20 cellular contexts compared by ENCODE assay signal in the genomic region with DNA sequence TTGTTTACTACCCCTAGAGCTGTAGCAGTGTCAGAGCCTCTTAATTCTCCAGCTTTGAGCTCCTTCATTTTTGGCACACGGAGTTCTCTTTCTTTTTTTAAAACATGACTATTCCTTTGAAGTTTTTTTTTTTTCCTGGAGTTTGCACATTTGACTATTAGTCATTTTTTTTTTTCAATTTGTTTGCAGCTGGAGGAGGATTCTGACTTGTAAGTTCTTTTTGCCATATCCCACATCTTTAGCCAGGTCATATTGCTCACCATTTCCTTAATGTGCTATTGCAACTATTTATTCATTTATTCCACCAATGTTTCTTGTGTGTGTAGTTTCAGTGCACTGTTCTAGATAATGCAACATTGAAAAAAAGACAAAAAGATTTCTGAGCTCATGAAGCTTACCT.
DNase-seq lines count a peak whose midpoint lies in the region; FAIRE-seq and TF ChIP-seq lines count a peak whose summit lies in the region.
"Had no signal": no experiment of that assay in that cellular context is flagged by ENCODE, and none has a peak within 500 bp of the region (broad histone marks: within the 10 kb centered on the region; RNA-seq: fewer than 3 reads in every experiment).

No MANE protein-coding gene starts in this region.

- H3K9me3 ChIP-seq in astrocyte (ENCODE audit: insufficient read depth, low read depth, low read length) (no peaks in the 10 kb centered on the region), fibroblast of lung (ENCODE audit: control insufficient read depth, insufficient read depth, low read depth, low read length) (no peaks in the 10 kb centered on the region), testis (no peaks in the 10 kb centered on the region)
- H3K9me3 ChIP-seq: BLaER1, MG63 had no signal

- WGBS in mesendoderm (ENCODE audit: extremely low coverage, insufficient coverage, low lambda C conversion rate): no CpG with 5 or more reads among the region's 1 CpG
- WGBS in testis, 2 donors: 52 to 68% methylated on average over 1 of the region's 1 CpG

- H3K79me2 ChIP-seq in astrocyte (ENCODE audit: insufficient read depth, low read length) (no peaks in the 10 kb centered on the region), fibroblast of lung (ENCODE audit: control insufficient read depth, insufficient read depth, low read length) (no peaks in the 10 kb centered on the region), mesendoderm (ENCODE audit: control insufficient read depth, insufficient read depth, low read length) (no peaks in the 10 kb centered on the region)

- H4K20me1 ChIP-seq in astrocyte (ENCODE audit: insufficient read depth, low read length) (no peaks in the 10 kb centered on the region), fibroblast of lung (ENCODE audit: control insufficient read depth, extremely low read depth, insufficient read depth, low read length) (no peaks in the 10 kb centered on the region)
- H4K20me1 ChIP-seq: BLaER1 had no signal

- no peaks in the 10 kb centered on the region for H3K36me3 Mint-ChIP-seq in astrocyte (ENCODE audit: low read depth, unreplicated experiment)
- H3K36me3 Mint-ChIP-seq: CD8-positive, alpha-beta memory T cell had no signal

- no peak overlapping the region for H3K23ac ChIP-seq in mesendoderm (ENCODE audit: low read length)

- DNase-seq in COLO829 (ENCODE audit: low spot score) (peak; percentile 20), astrocyte (ENCODE audit: low read depth) (peak; percentile 89), fibroblast of lung (ENCODE audit: low read depth in 2 of 2) (peak; percentile 58 to 90), non-pigmented ciliary epithelial cell (ENCODE audit: low read depth) (peak; percentile 49), mesendoderm (no peak), testis (no peak), AG08396 (ENCODE audit: low spot score) (no peak), middle frontal gyrus (ENCODE audit: extremely low spot score, low spot score) (no peak)
- DNase-seq: CD8-positive, alpha-beta memory T cell; DMS 273 treated with DMSO at 0.1 percent for 48 hours; KBM-7; MG63; NCI-H1105; NCI-H1694 treated with DMSO at 0.1 percent for 48 hours; NCI-H446; SIG-M5 had no signal

- no peaks in the 10 kb centered on the region for H3K79me1 ChIP-seq in mesendoderm (ENCODE audit: low read length)

- no peak overlapping the region for H3K56ac ChIP-seq in mesendoderm (ENCODE audit: low read length)

- no peak overlapping the region for H3K4ac ChIP-seq in mesendoderm (ENCODE audit: low read depth, low read length)

- no peak overlapping the region for H2BK5ac ChIP-seq in mesendoderm (ENCODE audit: low read length)

- H3K4me3 ChIP-seq in astrocyte (ENCODE audit: insufficient read depth, low read depth, low read length) (no peak overlapping the region), fibroblast of lung (replicated peaks in 1 of 4; ENCODE audit: control extremely low read depth in 1 of 4, insufficient read depth in 1 of 4, low read depth in 3 of 4, low read length in 4 of 4) (no peak overlapping the region), mesendoderm (ENCODE audit: low read length) (no peak overlapping the region), testis (no peak overlapping the region)
- H3K4me3 ChIP-seq: BLaER1, MG63 had no signal

- no peak overlapping the region for H2BK15ac ChIP-seq in mesendoderm (replicated peaks; ENCODE audit: low read depth)

- H3K9ac ChIP-seq in astrocyte (ENCODE audit: low read length) (no peak overlapping the region), fibroblast of lung (ENCODE audit: insufficient read depth, low read length) (no peak overlapping the region), mesendoderm (ENCODE audit: low read length) (no peak overlapping the region)
- H3K9ac ChIP-seq: BLaER1 had no signal

- H2AK5ac ChIP-seq in mesendoderm (ENCODE audit: low read length): no peak overlapping the region

- no peak overlapping the region for H2AFZ ChIP-seq in astrocyte (ENCODE audit: low read depth, low read length)
- no peak overlapping the region for H2AFZ ChIP-seq in fibroblast of lung (ENCODE audit: low read length)

- peaks cover 10% of the 10 kb centered on the region for H3K4me1 Mint-ChIP-seq in astrocyte (ENCODE audit: low read depth, unreplicated experiment)
- H3K4me1 Mint-ChIP-seq: CD8-positive, alpha-beta memory T cell had no signal

- no peak for FAIRE-seq in astrocyte (lab: Jason Lieb, UNC)
- FAIRE-seq: H1, RCC 7860 had no signal

- H3K36me3 ChIP-seq in astrocyte (ENCODE audit: insufficient read depth, low read length): no peaks in the 10 kb centered on the region
- H3K36me3 ChIP-seq in fibroblast of lung (ENCODE audit: control insufficient read depth, insufficient read depth, low read length): no peaks in the 10 kb centered on the region
- H3K36me3 ChIP-seq in mesendoderm (ENCODE audit: control insufficient read depth, insufficient read depth, low read length): no peaks in the 10 kb centered on the region
- H3K36me3 ChIP-seq in testis (ENCODE audit: low read depth, missing control alignments): no peaks in the 10 kb centered on the region
- H3K36me3 ChIP-seq: BLaER1, MG63 had no signal

- no peak overlapping the region for H3K27ac Mint-ChIP-seq in astrocyte (ENCODE audit: unreplicated experiment)
- H3K27ac Mint-ChIP-seq: CD8-positive, alpha-beta memory T cell had no signal

- H3K4me2 ChIP-seq in astrocyte (ENCODE audit: low read length) (no peak overlapping the region), fibroblast of lung (ENCODE audit: extremely low read depth, insufficient read depth, low read length) (no peak overlapping the region), mesendoderm (ENCODE audit: low read length) (no peak overlapping the region)
- H3K4me2 ChIP-seq: BLaER1 had no signal

- no peak overlapping the region for H3K27ac ChIP-seq in astrocyte (ENCODE audit: low read depth, low read length)
- no peak overlapping the region for H3K27ac ChIP-seq in fibroblast of lung (ENCODE audit: insufficient read depth, low read length)
- no peak overlapping the region for H3K27ac ChIP-seq in mesendoderm (ENCODE audit: low read depth, low read length)
- no peak overlapping the region for H3K27ac ChIP-seq in testis
- H3K27ac ChIP-seq: 22Rv1, BLaER1 had no signal

- H3K18ac ChIP-seq in mesendoderm (ENCODE audit: low read length): no peak overlapping the region

- no peaks in the 10 kb centered on the region for H3K9me3 Mint-ChIP-seq in astrocyte (ENCODE audit: unreplicated experiment)
- H3K9me3 Mint-ChIP-seq: CD8-positive, alpha-beta memory T cell had no signal

- no peak overlapping the region for H4K8ac ChIP-seq in mesendoderm (ENCODE audit: low read depth, low read length)

- H3K4me3 Mint-ChIP-seq in astrocyte (ENCODE audit: unreplicated experiment): no peak overlapping the region
- H3K4me3 Mint-ChIP-seq: CD8-positive, alpha-beta memory T cell had no signal

- H4K5ac ChIP-seq in mesendoderm (ENCODE audit: low read length): no peak overlapping the region

- H3K27me3 Mint-ChIP-seq in astrocyte (ENCODE audit: low read depth, unreplicated experiment): no peaks in the 10 kb centered on the region

- H3K4me1 ChIP-seq in astrocyte (ENCODE audit: insufficient read depth, low read length) (no peaks in the 10 kb centered on the region), fibroblast of lung (ENCODE audit: control insufficient read depth, extremely low read depth, insufficient read depth, low read length) (peaks cover under 1% of the 10 kb centered on the region), mesendoderm (ENCODE audit: control insufficient read depth, low read depth, low read length) (no peaks in the 10 kb centered on the region), testis (peaks cover 21% of the 10 kb centered on the region)
- H3K4me1 ChIP-seq: BLaER1 had no signal

- H3K27me3 ChIP-seq in astrocyte (ENCODE audit: insufficient read depth, low read length): no peaks in the 10 kb centered on the region
- no peaks in the 10 kb centered on the region for H3K27me3 ChIP-seq in fibroblast of lung (ENCODE audit: control insufficient read depth, insufficient read depth, low read length)
- no peaks in the 10 kb centered on the region for H3K27me3 ChIP-seq in mesendoderm (ENCODE audit: insufficient read depth, low read length, poor library complexity)
- no peaks in the 10 kb centered on the region for H3K27me3 ChIP-seq in testis
- H3K27me3 ChIP-seq: BLaER1, MG63 had no signal

- no peak for TF ChIP-seq CTCF in astrocyte (IDR thresholded peaks at IDR 0.05; ENCODE audit: insufficient read depth, low read depth, low read length)
- no peak for TF ChIP-seq CTCF in fibroblast of lung (conservative IDR thresholded peaks at IDR 0.05 in 1 of 2, IDR thresholded peaks at IDR 0.05 in 1 of 2; ENCODE audit: low read depth in 1 of 2, low read length in 2 of 2)
- TF ChIP-seq CTCF in testis (IDR thresholded peaks at IDR 0.05): no peak

- H2BK120ac ChIP-seq in mesendoderm (ENCODE audit: low read depth, low read length): no peak overlapping the region

- intact Hi-C loops in testis (cut with DNase I; ENCODE audit: low total_unique reads): no loop called here

- TF ChIP-seq POLR2A in testis (IDR thresholded peaks at IDR 0.05): no peak

Comparison
In these comparisons a context has a peak if more than half of its experiments do, and no peak if none do; other contexts are left out.
1. DNase-seq: peak in COLO829 (single experiment), astrocyte (single experiment), fibroblast of lung (2 of 2) and non-pigmented ciliary epithelial cell (single experiment); none in mesendoderm (single experiment), testis (single experiment), AG08396 (single experiment) and middle frontal gyrus (single experiment).